Comparison of ENCODE assay signal across 44 cellular contexts in genomic region chr1:119447344-119447743, GRCh38. TPM values are rescaled to one million over a fixed set of nuclear protein-coding genes. Genes with fewer than 3 reads are reported as not detected.
"Had no signal": no experiment of that assay in that cellular context is flagged by ENCODE, and none has a peak within 500 bp of the region (broad histone marks: within the 10 kb centered on the region; RNA-seq: fewer than 3 reads in every experiment).

No MANE protein-coding gene starts in this region.

- FAIRE-seq: astrocyte, bronchial epithelial cell had no signal

- H3K4me3 ChIP-seq: adrenal gland, ascending aorta, body of pancreas, breast epithelium, cardiac muscle cell had no signal

- H3K9me3 ChIP-seq: adrenal gland, ascending aorta, body of pancreas, breast epithelium had no signal

- H3K4me1 ChIP-seq: ascending aorta, body of pancreas, breast epithelium had no signal

- ATAC-seq: activated naive CD4-positive, alpha-beta T cell treated with anti-CD3 and anti-CD28 coated beads, Interleukin-2, amount 50 U/mL, for 72 hours; activated naive CD8-positive, alpha-beta T cell treated with anti-CD3 and anti-CD28 coated beads, Interleukin-2, amount 50 U/mL, for 24 hours; activated T-cell treated with anti-CD3 and anti-CD28 coated beads, Interleukin-2, amount 50 U/mL, for 4 hours; activated T-cell treated with anti-CD3 and anti-CD28 coated beads, Interleukin-2, amount 50 U/mL, for 72 hours; activated T-helper 17 cell treated with anti-CD3 and anti-CD28 coated beads, Interleukin-2, amount 50 U/mL, for 72 hours; body of pancreas had no signal

- H3K36me3 Mint-ChIP-seq: activated naive CD4-positive, alpha-beta T cell treated with anti-CD3 and anti-CD28 coated beads, Interleukin-2, amount 10 ng/mL, durations not matched to agents 7 days and 5 days; activated naive CD4-positive, alpha-beta T cell treated with anti-CD3 and anti-CD28 coated beads, Interleukin-2, amount 50 U/mL, for 24 hours; activated naive CD4-positive, alpha-beta T cell treated with anti-CD3 and anti-CD28 coated beads, Interleukin-2, amount 50 U/mL, for 72 hours; activated naive CD8-positive, alpha-beta T cell; activated naive CD8-positive, alpha-beta T cell treated with anti-CD3 and anti-CD28 coated beads for 36 hours; activated naive CD8-positive, alpha-beta T cell treated with anti-CD3 and anti-CD28 coated beads, Interleukin-2, amount 10 ng/mL, durations not matched to agents 7 days and 5 days; brain had no signal

- H3K9me3 Mint-ChIP-seq: activated naive CD4-positive, alpha-beta T cell treated with anti-CD3 and anti-CD28 coated beads for 36 hours; activated naive CD4-positive, alpha-beta T cell treated with anti-CD3 and anti-CD28 coated beads, Interleukin-2, amount 10 ng/mL, durations not matched to agents 7 days and 5 days; activated naive CD4-positive, alpha-beta T cell treated with anti-CD3 and anti-CD28 coated beads, Interleukin-2, amount 50 U/mL, for 24 hours; activated naive CD4-positive, alpha-beta T cell treated with anti-CD3 and anti-CD28 coated beads, Interleukin-2, amount 50 U/mL, for 72 hours; activated naive CD8-positive, alpha-beta T cell treated with anti-CD3 and anti-CD28 coated beads for 36 hours; activated naive CD8-positive, alpha-beta T cell treated with anti-CD3 and anti-CD28 coated beads, Interleukin-2, amount 10 ng/mL, durations not matched to agents 7 days and 5 days; activated naive CD8-positive, alpha-beta T cell treated with anti-CD3 and anti-CD28 coated beads, Interleukin-2, amount 50 U/mL, for 24 hours; activated T-cell treated with anti-CD3 and anti-CD28 coated beads, Interleukin-2, amount 50 U/mL, for 24 hours; activated T-cell treated with anti-CD3 and anti-CD28 coated beads, Interleukin-2, amount 50 U/mL, for 4 hours; activated T-cell treated with anti-CD3 and anti-CD28 coated beads, Interleukin-2, amount 50 U/mL, for 72 hours; activated T-helper 1 cell treated with anti-CD3 and anti-CD28 coated beads, Interleukin-12 subunit alpha, Interleukin-12 subunit beta, Interleukin-2, Interleukin-4 antibody, amounts not matched to agents 30 ng/mL and 10 ng/mL and 1 ng/mL, durations not matched to agents 14 hours and 24 hours and 36 hours; activated T-helper 17 cell treated with anti-CD3 and anti-CD28 coated beads, Interleukin-2, amount 50 U/mL, for 72 hours; activated T-helper 2 cell treated with anti-CD3 and anti-CD28 coated beads, Interferon-gamma antibody, Interleukin-2, Interleukin-4, amounts not matched to agents 10 μg/mL and 5 μg/mL and 100 μg/mL, durations not matched to agents 14 hours and 24 hours and 36 hours; brain; central memory CD8-positive, alpha-beta T cell had no signal

- H3K27ac ChIP-seq: adrenal gland, ascending aorta, body of pancreas, brain microvascular endothelial cell, breast epithelium, cardiac muscle cell had no signal

- H3K27ac Mint-ChIP-seq: activated naive CD4-positive, alpha-beta T cell treated with anti-CD3 and anti-CD28 coated beads for 36 hours; activated naive CD4-positive, alpha-beta T cell treated with anti-CD3 and anti-CD28 coated beads, Interleukin-2, amount 10 ng/mL, durations not matched to agents 7 days and 5 days; activated naive CD4-positive, alpha-beta T cell treated with anti-CD3 and anti-CD28 coated beads, Interleukin-2, amount 50 U/mL, for 24 hours; activated naive CD4-positive, alpha-beta T cell treated with anti-CD3 and anti-CD28 coated beads, Interleukin-2, amount 50 U/mL, for 72 hours; activated naive CD8-positive, alpha-beta T cell; activated naive CD8-positive, alpha-beta T cell treated with anti-CD3 and anti-CD28 coated beads for 36 hours; activated naive CD8-positive, alpha-beta T cell treated with anti-CD3 and anti-CD28 coated beads, Interleukin-2, amount 10 ng/mL, durations not matched to agents 7 days and 5 days; activated naive CD8-positive, alpha-beta T cell treated with anti-CD3 and anti-CD28 coated beads, Interleukin-2, amount 50 U/mL, for 24 hours; activated T-cell treated with anti-CD3 and anti-CD28 coated beads, Interleukin-2, amount 50 U/mL, for 24 hours; activated T-cell treated with anti-CD3 and anti-CD28 coated beads, Interleukin-2, amount 50 U/mL, for 72 hours; activated T-helper 1 cell treated with anti-CD3 and anti-CD28 coated beads, Interleukin-12 subunit alpha, Interleukin-12 subunit beta, Interleukin-2, Interleukin-4 antibody, amounts not matched to agents 30 ng/mL and 10 ng/mL and 1 ng/mL, durations not matched to agents 14 hours and 24 hours and 36 hours; activated T-helper 17 cell treated with anti-CD3 and anti-CD28 coated beads, Interleukin-2, amount 50 U/mL, for 72 hours; activated T-helper 2 cell treated with anti-CD3 and anti-CD28 coated beads, Interferon-gamma antibody, Interleukin-2, Interleukin-4, amounts not matched to agents 10 μg/mL and 5 μg/mL and 100 μg/mL, durations not matched to agents 14 hours and 24 hours and 36 hours; brain had no signal

- H3K36me3 ChIP-seq: adrenal gland, ascending aorta, brain microvascular endothelial cell, breast epithelium, cardiac muscle cell had no signal

- H3K4me1 Mint-ChIP-seq: activated naive CD4-positive, alpha-beta T cell treated with anti-CD3 and anti-CD28 coated beads, Interleukin-2, amount 10 ng/mL, durations not matched to agents 7 days and 5 days; activated naive CD4-positive, alpha-beta T cell treated with anti-CD3 and anti-CD28 coated beads, Interleukin-2, amount 50 U/mL, for 24 hours; activated naive CD8-positive, alpha-beta T cell treated with anti-CD3 and anti-CD28 coated beads for 36 hours; activated naive CD8-positive, alpha-beta T cell treated with anti-CD3 and anti-CD28 coated beads, Interleukin-2, amount 10 ng/mL, durations not matched to agents 7 days and 5 days; activated naive CD8-positive, alpha-beta T cell treated with anti-CD3 and anti-CD28 coated beads, Interleukin-2, amount 50 U/mL, for 24 hours; activated T-helper 17 cell treated with anti-CD3 and anti-CD28 coated beads, Interleukin-2, amount 50 U/mL, for 72 hours; central memory CD8-positive, alpha-beta T cell had no signal

- H3K27me3 ChIP-seq: adrenal gland, ascending aorta, body of pancreas, brain microvascular endothelial cell, breast epithelium, cardiac muscle cell had no signal

- H3K27me3 Mint-ChIP-seq: activated naive CD4-positive, alpha-beta T cell treated with anti-CD3 and anti-CD28 coated beads, Interleukin-2, amount 10 ng/mL, durations not matched to agents 7 days and 5 days; activated naive CD4-positive, alpha-beta T cell treated with anti-CD3 and anti-CD28 coated beads, Interleukin-2, amount 50 U/mL, for 24 hours; activated naive CD8-positive, alpha-beta T cell treated with anti-CD3 and anti-CD28 coated beads, Interleukin-2, amount 10 ng/mL, durations not matched to agents 7 days and 5 days; central memory CD8-positive, alpha-beta T cell had no signal

- H3K4me3 Mint-ChIP-seq: activated naive CD4-positive, alpha-beta T cell treated with anti-CD3 and anti-CD28 coated beads for 36 hours; activated naive CD4-positive, alpha-beta T cell treated with anti-CD3 and anti-CD28 coated beads, Interleukin-2, amount 10 ng/mL, durations not matched to agents 7 days and 5 days; activated naive CD4-positive, alpha-beta T cell treated with anti-CD3 and anti-CD28 coated beads, Interleukin-2, amount 50 U/mL, for 24 hours; activated naive CD8-positive, alpha-beta T cell; activated naive CD8-positive, alpha-beta T cell treated with anti-CD3 and anti-CD28 coated beads for 36 hours; activated naive CD8-positive, alpha-beta T cell treated with anti-CD3 and anti-CD28 coated beads, Interleukin-2, amount 10 ng/mL, durations not matched to agents 7 days and 5 days; activated naive CD8-positive, alpha-beta T cell treated with anti-CD3 and anti-CD28 coated beads, Interleukin-2, amount 50 U/mL, for 24 hours; activated T-cell treated with anti-CD3 and anti-CD28 coated beads, Interleukin-2, amount 50 U/mL, for 24 hours; activated T-cell treated with anti-CD3 and anti-CD28 coated beads, Interleukin-2, amount 50 U/mL, for 4 hours; activated T-cell treated with anti-CD3 and anti-CD28 coated beads, Interleukin-2, amount 50 U/mL, for 72 hours; activated T-helper 1 cell treated with anti-CD3 and anti-CD28 coated beads, Interleukin-12 subunit alpha, Interleukin-12 subunit beta, Interleukin-2, Interleukin-4 antibody, amounts not matched to agents 30 ng/mL and 10 ng/mL and 1 ng/mL, durations not matched to agents 14 hours and 24 hours and 36 hours; activated T-helper 17 cell treated with anti-CD3 and anti-CD28 coated beads, Interleukin-2, amount 50 U/mL, for 72 hours; brain; central memory CD8-positive, alpha-beta T cell had no signal

- DNase-seq: activated effector memory CD4-positive, alpha-beta T cell treated with anti-CD3 and anti-CD28 coated beads, Interleukin-2, amount 50 U/mL, for 16 hours; activated effector memory CD4-positive, alpha-beta T cell treated with Interleukin-2 at 50 U/mL for 16 hours; activated gamma-delta T cell; activated gamma-delta T cell treated with Interleukin-2 at 50 U/mL for 16 hours; activated naive CD4-positive, alpha-beta T cell; activated naive CD4-positive, alpha-beta T cell treated with anti-CD3 and anti-CD28 coated beads for 36 hours; activated naive CD4-positive, alpha-beta T cell treated with anti-CD3 and anti-CD28 coated beads, Interleukin-2, amount 10 ng/mL, durations not matched to agents 7 days and 5 days; activated naive CD4-positive, alpha-beta T cell treated with anti-CD3 and anti-CD28 coated beads, Interleukin-2, amount 50 U/mL, for 16 hours; activated naive CD4-positive, alpha-beta T cell treated with Interleukin-2 at 50 U/mL for 16 hours; activated naive CD8-positive, alpha-beta T cell treated with anti-CD3 and anti-CD28 coated beads for 36 hours; activated naive CD8-positive, alpha-beta T cell treated with anti-CD3 and anti-CD28 coated beads, Interleukin-2, amount 10 ng/mL, durations not matched to agents 7 days and 5 days; activated naive CD8-positive, alpha-beta T cell treated with anti-CD3 and anti-CD28 coated beads, Interleukin-2, amount 50 U/mL, for 24 hours; activated T-cell treated with anti-CD3 and anti-CD28 coated beads for 4 hours; activated T-cell treated with anti-CD3 and anti-CD28 coated beads, Interleukin-2, amount 50 U/mL, for 1 hour; activated T-cell treated with anti-CD3 and anti-CD28 coated beads, Interleukin-2, amount 50 U/mL, for 24 hours; activated T-cell treated with anti-CD3 and anti-CD28 coated beads, Interleukin-2, amount 50 U/mL, for 4 hours; activated T-cell treated with anti-CD3 and anti-CD28 coated beads, Interleukin-2, amount 50 U/mL, for 48 hours; activated T-cell treated with anti-CD3 and anti-CD28 coated beads, Interleukin-2, amount 50 U/mL, for 72 hours; adrenal gland; amniotic stem cell; amygdala; anterior cingulate cortex; aorta; body of pancreas; brain microvascular endothelial cell; caudate nucleus; central memory CD4-positive, alpha-beta T cell; cerebellar nuclear complex had no signal

RNA-seq across cellular contexts. Expression of gene HSD3B2, which starts 32.4 kb away (rescaled TPM):
- total RNA-seq: activated naive CD4-positive, alpha-beta T cell treated with anti-CD3 and anti-CD28 coated beads for 36 hours; activated naive CD4-positive, alpha-beta T cell treated with anti-CD3 and anti-CD28 coated beads, Interleukin-2, amount 50 U/mL, for 72 hours; activated naive CD8-positive, alpha-beta T cell treated with anti-CD3 and anti-CD28 coated beads for 36 hours; activated naive CD8-positive, alpha-beta T cell treated with anti-CD3 and anti-CD28 coated beads, Interleukin-2, amount 10 ng/mL, durations not matched to agents 7 days and 5 days; activated T-cell treated with anti-CD3 and anti-CD28 coated beads, Interleukin-2, amount 50 U/mL, for 72 hours; activated T-helper 1 cell treated with anti-CD3 and anti-CD28 coated beads, Interleukin-12 subunit alpha, Interleukin-12 subunit beta, Interleukin-2, Interleukin-4 antibody, amounts not matched to agents 30 ng/mL and 10 ng/mL and 1 ng/mL, durations not matched to agents 14 hours and 24 hours and 36 hours; activated T-helper 17 cell treated with anti-CD3 and anti-CD28 coated beads, Interleukin-2, amount 50 U/mL, for 72 hours; activated T-helper 2 cell treated with anti-CD3 and anti-CD28 coated beads, Interferon-gamma antibody, Interleukin-2, Interleukin-4, amounts not matched to agents 10 μg/mL and 5 μg/mL and 100 μg/mL, durations not matched to agents 14 hours and 24 hours and 36 hours; astrocyte; body of pancreas; breast epithelium; bronchial epithelial cell; cardiac septum; cerebellum had no signal
- polyA plus RNA-seq: cardiac muscle cell had no signal

RNA-seq across cellular contexts. Expression of gene HSD3B1, which starts 59.7 kb away (rescaled TPM):
- total RNA-seq: activated naive CD4-positive, alpha-beta T cell treated with anti-CD3 and anti-CD28 coated beads for 36 hours; activated naive CD4-positive, alpha-beta T cell treated with anti-CD3 and anti-CD28 coated beads, Interleukin-2, amount 50 U/mL, for 72 hours; activated naive CD8-positive, alpha-beta T cell treated with anti-CD3 and anti-CD28 coated beads for 36 hours; activated naive CD8-positive, alpha-beta T cell treated with anti-CD3 and anti-CD28 coated beads, Interleukin-2, amount 10 ng/mL, durations not matched to agents 7 days and 5 days; activated T-cell treated with anti-CD3 and anti-CD28 coated beads, Interleukin-2, amount 50 U/mL, for 4 hours; activated T-cell treated with anti-CD3 and anti-CD28 coated beads, Interleukin-2, amount 50 U/mL, for 72 hours; activated T-helper 1 cell treated with anti-CD3 and anti-CD28 coated beads, Interleukin-12 subunit alpha, Interleukin-12 subunit beta, Interleukin-2, Interleukin-4 antibody, amounts not matched to agents 30 ng/mL and 10 ng/mL and 1 ng/mL, durations not matched to agents 14 hours and 24 hours and 36 hours; activated T-helper 17 cell treated with anti-CD3 and anti-CD28 coated beads, Interleukin-2, amount 50 U/mL, for 72 hours; activated T-helper 2 cell treated with anti-CD3 and anti-CD28 coated beads, Interferon-gamma antibody, Interleukin-2, Interleukin-4, amounts not matched to agents 10 μg/mL and 5 μg/mL and 100 μg/mL, durations not matched to agents 14 hours and 24 hours and 36 hours; aorta; ascending aorta; body of pancreas; breast epithelium; bronchial epithelial cell; cardiac septum; cerebellum had no signal
- polyA plus RNA-seq: adipose tissue, aorta had no signal
